Comparison of ENCODE assay signal across 18 cellular contexts in the genomic region with DNA sequence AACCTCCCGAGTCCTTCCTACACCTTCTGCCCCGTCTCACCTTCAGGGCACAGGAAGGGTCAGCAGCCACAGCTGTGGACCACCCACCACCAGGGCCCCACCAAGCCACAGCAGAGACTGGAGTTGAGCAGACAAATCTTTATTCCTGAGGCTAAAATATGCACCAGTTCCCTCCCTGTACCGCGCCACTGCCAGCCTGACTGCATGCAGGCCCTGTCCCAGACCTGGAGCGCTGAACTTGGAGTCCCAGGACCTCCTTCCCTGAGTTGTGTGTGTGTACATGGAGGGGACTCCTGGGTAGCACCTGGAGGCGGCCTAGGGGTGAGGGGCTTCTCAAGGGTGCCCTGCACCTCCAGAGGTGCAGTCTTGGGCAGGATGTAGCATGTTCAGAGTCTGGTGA. TPM values are rescaled to one million over a fixed set of nuclear protein-coding genes. Genes with fewer than 3 reads are reported as not detected.
DNase-seq lines count a peak whose midpoint lies in the region; ATAC-seq and TF ChIP-seq lines count a peak whose summit lies in the region.
"Had no signal": no experiment of that assay in that cellular context is flagged by ENCODE, and none has a peak within 500 bp of the region (broad histone marks: within the 10 kb centered on the region; RNA-seq: fewer than 3 reads in every experiment).

No MANE protein-coding gene starts in this region.

- no peaks in the 10 kb centered on the region for H4K20me1 ChIP-seq in osteoblast (ENCODE audit: insufficient read depth, low read length)

- H3K27me3 Mint-ChIP-seq in activated CD4-positive, alpha-beta T cell treated with anti-CD3 and anti-CD28 coated beads, Interleukin-2, amount 10 ng/mL, durations not matched to agents 7 days and 5 days, result no peaks in the 10 kb centered on the region
- no peaks in the 10 kb centered on the region for H3K27me3 Mint-ChIP-seq in natural killer cell treated with Interleukin-12 subunit alpha and Interleukin-12 subunit beta and Interleukin-15 and Interleukin-18, amount 100 ng/mL, for 72 hours
- H3K27me3 Mint-ChIP-seq in natural killer cell (ENCODE audit: low read depth in 2 of 2), result no peaks in the 10 kb centered on the region
- H3K27me3 Mint-ChIP-seq: B cell had no signal

- no peaks in the 10 kb centered on the region for H3K9me3 ChIP-seq in osteoblast (ENCODE audit: low read depth, low read length)
- H3K9me3 ChIP-seq: HAP-1 had no signal

- H3K4me3 Mint-ChIP-seq in activated CD4-positive, alpha-beta T cell treated with anti-CD3 and anti-CD28 coated beads, Interleukin-2, amount 10 ng/mL, durations not matched to agents 7 days and 5 days, result no peak overlapping the region
- no peak overlapping the region for H3K4me3 Mint-ChIP-seq in natural killer cell treated with Interleukin-12 subunit alpha and Interleukin-12 subunit beta and Interleukin-15 and Interleukin-18, amount 100 ng/mL, for 72 hours
- H3K4me3 Mint-ChIP-seq in natural killer cell, result no peak overlapping the region
- H3K4me3 Mint-ChIP-seq: B cell; CD8-positive, alpha-beta T cell had no signal

- peak overlapping the region; percentile 9 for H3K27ac Mint-ChIP-seq in activated CD4-positive, alpha-beta T cell treated with anti-CD3 and anti-CD28 coated beads, Interleukin-2, amount 10 ng/mL, durations not matched to agents 7 days and 5 days
- H3K27ac Mint-ChIP-seq in natural killer cell treated with Interleukin-12 subunit alpha and Interleukin-12 subunit beta and Interleukin-15 and Interleukin-18, amount 100 ng/mL, for 72 hours, result no peak overlapping the region
- H3K27ac Mint-ChIP-seq in natural killer cell, result no peak overlapping the region
- H3K27ac Mint-ChIP-seq: B cell; CD8-positive, alpha-beta T cell had no signal

- no peak overlapping the region for H3K4me2 ChIP-seq in osteoblast (ENCODE audit: insufficient read depth, low read length)
- H3K4me2 ChIP-seq: BLaER1 treated with 17β-estradiol and CSF1 and Interleukin-3, amounts not matched to agents 10 nM and 100 nM had no signal

- POLR2A ChIA-PET in activated CD4-positive, alpha-beta T cell treated with anti-CD3 and anti-CD28 coated beads, Interleukin-2, amount 10 ng/mL, durations not matched to agents 7 days and 5 days (lab: Charles Lee), result no interaction called here

- H3K9me3 Mint-ChIP-seq in activated CD4-positive, alpha-beta T cell treated with anti-CD3 and anti-CD28 coated beads, Interleukin-2, amount 10 ng/mL, durations not matched to agents 7 days and 5 days, result no peaks in the 10 kb centered on the region
- H3K9me3 Mint-ChIP-seq in natural killer cell treated with Interleukin-12 subunit alpha and Interleukin-12 subunit beta and Interleukin-15 and Interleukin-18, amount 100 ng/mL, for 72 hours, result no peaks in the 10 kb centered on the region
- H3K9me3 Mint-ChIP-seq in natural killer cell, result no peaks in the 10 kb centered on the region
- H3K9me3 Mint-ChIP-seq: CD8-positive, alpha-beta T cell had no signal

- H3K4me3 ChIP-seq in osteoblast (ENCODE audit: insufficient read depth, low read length), result no peak overlapping the region
- H3K4me3 ChIP-seq: BLaER1 treated with 17β-estradiol and CSF1 and Interleukin-3, amounts not matched to agents 10 nM and 100 nM; HAP-1 had no signal

- H3K36me3 Mint-ChIP-seq in activated CD4-positive, alpha-beta T cell treated with anti-CD3 and anti-CD28 coated beads, Interleukin-2, amount 10 ng/mL, durations not matched to agents 7 days and 5 days (ENCODE audit: low read depth), result peaks cover 16% of the 10 kb centered on the region
- peaks cover 10% of the 10 kb centered on the region for H3K36me3 Mint-ChIP-seq in natural killer cell treated with Interleukin-12 subunit alpha and Interleukin-12 subunit beta and Interleukin-15 and Interleukin-18, amount 100 ng/mL, for 72 hours
- no peaks in the 10 kb centered on the region for H3K36me3 Mint-ChIP-seq in natural killer cell

- DNase-seq in activated CD4-positive, alpha-beta T cell treated with anti-CD3 and anti-CD28 coated beads, Interleukin-2, amount 10 ng/mL, durations not matched to agents 7 days and 5 days, result no peak
- no peak for DNase-seq in activated CD4-positive, alpha-beta T cell treated with anti-CD3 and anti-CD28 coated beads, Interleukin-2, amount 50 U/mL, for 48 hours
- peak; percentile 20 for DNase-seq in natural killer cell treated with Interleukin-12 subunit alpha and Interleukin-12 subunit beta and Interleukin-15 and Interleukin-18, amount 100 ng/mL, for 72 hours (ENCODE audit: low spot score)
- DNase-seq in natural killer cell (no peak), osteoblast (ENCODE audit: insufficient read length, low spot score, missing footprints) (peak; percentile 25), NCI-H1048 (lab: John Stamatoyannopoulos, UW) (no peak), AG08396 (ENCODE audit: low spot score) (no peak)
- DNase-seq: 8988T; Calu3; CD8-positive, alpha-beta T cell; DMS79 treated with DMSO at 0.1 percent for 48 hours; GF-D8 had no signal

- H3K4me1 Mint-ChIP-seq in activated CD4-positive, alpha-beta T cell treated with anti-CD3 and anti-CD28 coated beads, Interleukin-2, amount 10 ng/mL, durations not matched to agents 7 days and 5 days, result peaks cover 15% of the 10 kb centered on the region
- H3K4me1 Mint-ChIP-seq in natural killer cell treated with Interleukin-12 subunit alpha and Interleukin-12 subunit beta and Interleukin-15 and Interleukin-18, amount 100 ng/mL, for 72 hours (ENCODE audit: low read depth in 2 of 2), result peaks cover 0 to 6% of the 10 kb centered on the region in 2 donors
- H3K4me1 Mint-ChIP-seq in natural killer cell, result no peaks in the 10 kb centered on the region
- H3K4me1 Mint-ChIP-seq: B cell had no signal

- H2AFZ ChIP-seq in osteoblast (ENCODE audit: low read length), result no peak overlapping the region

- intact Hi-C loops in natural killer cell (cut with micrococcal nuclease), result no loop called here

- no peaks in the 10 kb centered on the region for H3K79me2 ChIP-seq in osteoblast (ENCODE audit: insufficient read depth, low read length)

- CTCF ChIA-PET in activated CD4-positive, alpha-beta T cell treated with anti-CD3 and anti-CD28 coated beads, Interleukin-2, amount 10 ng/mL, durations not matched to agents 7 days and 5 days (lab: Charles Lee), result interaction anchor here (0.5 to 5.5 kb wide), 2 partner anchors 10 to 16 kb away, joined by 3 to 40 read pairs; partner anchors contain the start of genes SLC26A6 and UQCRC1

- H3K4me1 ChIP-seq in osteoblast (ENCODE audit: insufficient read depth, low read length), result no peaks in the 10 kb centered on the region
- H3K4me1 ChIP-seq: HAP-1 had no signal

- no peak for ATAC-seq in natural killer cell treated with Interleukin-12 subunit alpha and Interleukin-12 subunit beta and Interleukin-15 and Interleukin-18, amount 100 ng/mL, for 72 hours
- no peak for ATAC-seq in natural killer cell
- ATAC-seq: CD8-positive, alpha-beta T cell had no signal

- H3K27me3 ChIP-seq in osteoblast (ENCODE audit: insufficient read depth, low read length), result no peaks in the 10 kb centered on the region
- H3K27me3 ChIP-seq: BLaER1 treated with 17β-estradiol and CSF1 and Interleukin-3, amounts not matched to agents 10 nM and 100 nM had no signal

- peaks cover 50% of the 10 kb centered on the region for H3K36me3 ChIP-seq in osteoblast (ENCODE audit: insufficient read depth, low read length)

- TF ChIP-seq CTCF in natural killer cell (IDR thresholded peaks at IDR 0.05) (no peak), osteoblast (IDR thresholded peaks at IDR 0.05; ENCODE audit: extremely low read depth, low read depth, low read length) (no peak)

- no peak overlapping the region for H3K27ac ChIP-seq in osteoblast (ENCODE audit: low read depth, low read length)
- H3K27ac ChIP-seq: BLaER1 treated with 17β-estradiol and CSF1 and Interleukin-3, amounts not matched to agents 10 nM and 100 nM had no signal

RNA-seq across cellular contexts. Expression of gene TMEM89, which starts 4.0 kb away (rescaled TPM):
- under 1 TPM; 0.32 to 0.33 TPM for total RNA-seq in activated CD4-positive, alpha-beta T cell treated with anti-CD3 and anti-CD28 coated beads, Interleukin-2, amount 10 ng/mL, durations not matched to agents 7 days and 5 days
- total RNA-seq in natural killer cell treated with Interleukin-12 subunit alpha and Interleukin-12 subunit beta and Interleukin-15 and Interleukin-18, amount 100 ng/mL, for 72 hours, result not detected
- not detected for total RNA-seq in natural killer cell
- 0.59 TPM in 1 of 2 replicates, not detected in the other for total RNA-seq in osteoblast
- total RNA-seq: A673; B cell; Calu3; CD8-positive, alpha-beta T cell; H4; HT-29 had no signal

RNA-seq across cellular contexts. Expression of gene SLC26A6, which starts 9.7 kb away (rescaled TPM):
- 10 to 100 TPM; 41.3 to 45.7 TPM for total RNA-seq in activated CD4-positive, alpha-beta T cell treated with anti-CD3 and anti-CD28 coated beads, Interleukin-2, amount 10 ng/mL, durations not matched to agents 7 days and 5 days
- 10 to 100 TPM; 31.3 to 62.4 TPM for total RNA-seq in natural killer cell treated with Interleukin-12 subunit alpha and Interleukin-12 subunit beta and Interleukin-15 and Interleukin-18, amount 100 ng/mL, for 72 hours
- total RNA-seq in natural killer cell (10 to 100 TPM; 25.8 to 37.6 (median 32.3) TPM), osteoblast (26.2 and 30.8 TPM in 2 replicates)

RNA-seq across cellular contexts. Expression of gene UQCRC1, which starts 16.2 kb away (rescaled TPM):
- total RNA-seq in activated CD4-positive, alpha-beta T cell treated with anti-CD3 and anti-CD28 coated beads, Interleukin-2, amount 10 ng/mL, durations not matched to agents 7 days and 5 days, result 100 to 1,000 TPM; 150 to 157 TPM
- total RNA-seq in natural killer cell treated with Interleukin-12 subunit alpha and Interleukin-12 subunit beta and Interleukin-15 and Interleukin-18, amount 100 ng/mL, for 72 hours, result 100 to 1,000 TPM; 171 to 211 TPM
- total RNA-seq in natural killer cell, result 100 to 1,000 TPM; 117 to 139 (median 124) TPM
- total RNA-seq in osteoblast, result 299 and 308 TPM in 2 replicates

RNA-seq across cellular contexts. Expression of gene COL7A1, which starts 30.5 kb away (rescaled TPM):
- 1 to 10 TPM in 1 of 2 experiments, under 1 TPM in 1; 0.52 to 1.3 TPM for total RNA-seq in activated CD4-positive, alpha-beta T cell treated with anti-CD3 and anti-CD28 coated beads, Interleukin-2, amount 10 ng/mL, durations not matched to agents 7 days and 5 days
- 1 to 10 TPM; 1.5 to 1.8 TPM for total RNA-seq in natural killer cell treated with Interleukin-12 subunit alpha and Interleukin-12 subunit beta and Interleukin-15 and Interleukin-18, amount 100 ng/mL, for 72 hours
- 1 to 10 TPM in 2 of 3 donors, under 1 TPM in 1; 0.54 to 1.7 (median 1.4) TPM for total RNA-seq in natural killer cell
- 12.7 and 21.4 TPM in 2 replicates for total RNA-seq in osteoblast

RNA-seq across cellular contexts. Expression of gene CELSR3, which starts 37.1 kb away (rescaled TPM):
- total RNA-seq in activated CD4-positive, alpha-beta T cell treated with anti-CD3 and anti-CD28 coated beads, Interleukin-2, amount 10 ng/mL, durations not matched to agents 7 days and 5 days, result 1 to 10 TPM; 7.9 to 8.6 TPM
- total RNA-seq in natural killer cell treated with Interleukin-12 subunit alpha and Interleukin-12 subunit beta and Interleukin-15 and Interleukin-18, amount 100 ng/mL, for 72 hours, result 10 to 100 TPM in 1 of 2 donors, 1 to 10 TPM in 1; 4.4 to 20.1 TPM
- total RNA-seq in natural killer cell (1 to 10 TPM; 2.0 to 3.4 (median 2.6) TPM), osteoblast (1.2 and 1.4 TPM in 2 replicates)

Comparison
In these comparisons a context has a peak if more than half of its experiments do, and no peak if none do; other contexts are left out.
1. DNase-seq: peak in natural killer cell treated with Interleukin-12 subunit alpha and Interleukin-12 subunit beta and Interleukin-15 and Interleukin-18, amount 100 ng/mL, for 72 hours (single experiment) and osteoblast (single experiment); none in activated CD4-positive, alpha-beta T cell treated with anti-CD3 and anti-CD28 coated beads, Interleukin-2, amount 10 ng/mL, durations not matched to agents 7 days and 5 days (single experiment), activated CD4-positive, alpha-beta T cell treated with anti-CD3 and anti-CD28 coated beads, Interleukin-2, amount 50 U/mL, for 48 hours (0 of 2), natural killer cell (single experiment), NCI-H1048 (single experiment) and AG08396 (single experiment).